In the genomic region with DNA sequence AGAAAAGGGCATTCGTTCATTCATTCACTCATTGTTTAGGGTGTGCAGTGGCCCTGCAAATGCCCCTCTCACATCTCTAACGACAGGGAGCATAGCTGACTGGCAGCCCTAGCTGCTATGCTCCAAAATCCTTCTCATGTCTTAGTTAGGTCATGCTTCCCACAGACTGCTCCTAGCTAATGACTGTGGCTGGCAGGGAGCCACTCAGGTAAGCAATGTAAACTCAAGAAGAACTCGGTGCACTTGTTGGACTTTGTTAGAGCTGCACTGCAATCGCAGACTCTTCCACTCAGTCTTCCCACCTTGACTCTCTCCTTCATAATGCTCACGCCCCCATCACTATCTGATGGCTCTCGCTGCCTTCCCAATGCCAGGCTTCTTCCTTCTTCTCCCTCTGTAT, we compare ENCODE assay signal across 2 cellular contexts.
TF ChIP-seq lines count a peak whose summit lies in the region.

No MANE protein-coding gene starts in this region.

TF ChIP-seq in IMR-90, 13 proteins besides CTCF, POLR2A, EP300 and RAD21:
- TF ChIP-seq RCOR1 (IDR thresholded peaks at IDR 0.05; ENCODE audit: insufficient replicate concordance, low read length) (no peak), CEBPB (IDR thresholded peaks at IDR 0.05; ENCODE audit: low read depth, low read length) (no peak), MAFK (IDR thresholded peaks at IDR 0.05; ENCODE audit: low read depth, low read length) (no peak), ELK1 (IDR thresholded peaks at IDR 0.05; ENCODE audit: borderline replicate concordance, low read depth, low read length) (no peak)
- TF ChIP-seq, protein P1, sequence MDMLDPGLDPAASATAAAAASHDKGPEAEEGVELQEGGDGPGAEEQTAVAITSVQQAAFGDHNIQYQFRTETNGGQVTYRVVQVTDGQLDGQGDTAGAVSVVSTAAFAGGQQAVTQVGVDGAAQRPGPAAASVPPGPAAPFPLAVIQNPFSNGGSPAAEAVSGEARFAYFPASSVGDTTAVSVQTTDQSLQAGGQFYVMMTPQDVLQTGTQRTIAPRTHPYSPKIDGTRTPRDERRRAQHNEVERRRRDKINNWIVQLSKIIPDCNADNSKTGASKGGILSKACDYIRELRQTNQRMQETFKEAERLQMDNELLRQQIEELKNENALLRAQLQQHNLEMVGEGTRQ (IDR thresholded peaks at IDR 0.05; ENCODE audit: low read depth, low read length): no peak

TF ChIP-seq in GM12878, 131 proteins besides CTCF, POLR2A, EP300 and RAD21:
- TF ChIP-seq ZBED1 (IDR thresholded peaks at IDR 0.05; ENCODE audit: borderline replicate concordance): no peak
